ENCODE assay signal across 29 cellular contexts in the genomic region with DNA sequence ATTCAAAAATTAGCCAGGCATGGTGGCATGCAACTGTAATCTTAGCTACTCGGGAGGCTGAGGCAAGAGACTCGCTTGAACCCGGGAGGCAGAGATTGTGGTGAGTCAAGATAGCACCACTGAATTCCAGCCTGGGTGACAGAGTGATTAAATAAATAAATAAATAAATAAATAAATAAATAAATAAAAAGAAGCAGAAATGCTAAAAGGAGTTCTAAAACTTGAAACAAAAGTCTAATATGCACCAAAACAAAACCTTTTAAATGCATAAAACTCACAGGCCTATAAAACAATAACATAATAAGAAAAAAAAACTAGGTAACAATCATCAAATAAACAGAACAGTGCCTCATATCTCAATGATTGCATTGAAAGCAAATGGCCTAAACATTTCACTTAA.
"Had no signal": no experiment of that assay in that cellular context is flagged by ENCODE, and none has a peak within 500 bp of the region (broad histone marks: within the 10 kb centered on the region; RNA-seq: fewer than 3 reads in every experiment).

No MANE protein-coding gene starts in this region.

- H3K4me2 ChIP-seq: hepatocyte had no signal

- H3K4me3 ChIP-seq: colonic mucosa, coronary artery, dorsolateral prefrontal cortex, esophagus muscularis mucosa, esophagus squamous epithelium, gastrocnemius medialis, gastroesophageal sphincter, heart left ventricle, heart right ventricle, hepatocyte had no signal

- DNase-seq: colonic mucosa; cortex of kidney; dermis blood vessel endothelial cell; dorsolateral prefrontal cortex; effector CD4-positive, alpha-beta T cell; effector CD8-positive, alpha-beta T cell; effector memory CD4-positive, alpha-beta T cell; effector memory CD8-positive, alpha-beta T cell; endodermal cell; erythroblast; esophagus squamous epithelium; foreskin fibroblast; foreskin keratinocyte; foreskin melanocyte; gastrocnemius medialis; glutamatergic neuron; head of caudate nucleus; heart left ventricle; heart right ventricle had no signal

- H3K9me3 ChIP-seq: colonic mucosa, gastrocnemius medialis had no signal

- H3K27ac ChIP-seq: colonic mucosa, coronary artery, dorsolateral prefrontal cortex, epithelial cell of prostate, esophagus muscularis mucosa, esophagus squamous epithelium, foreskin keratinocyte, gastrocnemius medialis, gastroesophageal sphincter, heart left ventricle, heart right ventricle, hepatocyte had no signal

- FAIRE-seq: colon, endometrium, endothelial cell of umbilical vein, frontal cortex had no signal

- H3K36me3 ChIP-seq: colonic mucosa, esophagus muscularis mucosa, esophagus squamous epithelium, gastrocnemius medialis, gastroesophageal sphincter, heart left ventricle, heart right ventricle had no signal

- H3K4me1 ChIP-seq: colonic mucosa, esophagus muscularis mucosa, esophagus squamous epithelium, foreskin keratinocyte, gastrocnemius medialis, gastroesophageal sphincter, heart left ventricle, heart right ventricle had no signal

- ATAC-seq: effector memory CD8-positive, alpha-beta T cell; esophagus mucosa; foreskin keratinocyte; gastrocnemius medialis; gastroesophageal sphincter; heart left ventricle; heart right ventricle had no signal
